Comparison of ENCODE assay signal across 12 cellular contexts in genomic region chr6:154500769-154501171, GRCh38. TPM values are rescaled to one million over a fixed set of nuclear protein-coding genes. Genes with fewer than 3 reads are reported as not detected.
A peak's percentile ranks its signal among the peaks of the same experiment; 100 is the strongest.
DNase-seq lines count a peak whose midpoint lies in the region; ATAC-seq and TF ChIP-seq lines count a peak whose summit lies in the region.
"Had no signal": no experiment of that assay in that cellular context is flagged by ENCODE, and none has a peak within 500 bp of the region (broad histone marks: within the 10 kb centered on the region; RNA-seq: fewer than 3 reads in every experiment).

No MANE protein-coding gene starts in this region.

- intact Hi-C loops in Calu3 (cut with micrococcal nuclease; ENCODE audit: unreplicated experiment): loop anchor here (10.0 kb wide), 1 partner anchor 144 kb away; no protein-coding TSS in a partner anchor
- intact Hi-C loops in colonic mucosa (cut with DNase I): loop anchor here (5.0 kb wide), 1 partner anchor 112 kb away; no protein-coding TSS in a partner anchor

- no peak overlapping the region for H3K4me3 Mint-ChIP-seq in Calu3 (ENCODE audit: low read depth, unreplicated experiment)
- H3K4me3 Mint-ChIP-seq: activated CD8-positive, alpha-beta memory T cell treated with anti-CD3 and anti-CD28 coated beads, Interleukin-2, amount 10 ng/mL, durations not matched to agents 7 days and 5 days had no signal

- H3K9me3 Mint-ChIP-seq in Calu3 (ENCODE audit: low read depth, unreplicated experiment): no peaks in the 10 kb centered on the region

- ATAC-seq in HG03571 (IDR thresholded peaks at IDR 0.05; ENCODE audit: unreplicated experiment): no peak
- no peak for ATAC-seq in GM21825 (IDR thresholded peaks at IDR 0.05; ENCODE audit: unreplicated experiment)
- ATAC-seq: activated CD8-positive, alpha-beta memory T cell treated with anti-CD3 and anti-CD28 coated beads, Interleukin-2, amount 10 ng/mL, durations not matched to agents 7 days and 5 days had no signal

- CTCF ChIA-PET in Calu3 (lab: Charles Lee): no interaction called here

- no peaks in the 10 kb centered on the region for H3K9me3 ChIP-seq in colonic mucosa

- no peak overlapping the region for H3K27ac ChIP-seq in colonic mucosa
- H3K27ac ChIP-seq: skin epidermis had no signal

- H3K27ac Mint-ChIP-seq in Calu3 (ENCODE audit: unreplicated experiment): no peak overlapping the region
- H3K27ac Mint-ChIP-seq: activated CD8-positive, alpha-beta memory T cell treated with anti-CD3 and anti-CD28 coated beads, Interleukin-2, amount 10 ng/mL, durations not matched to agents 7 days and 5 days had no signal

- H3K36me3 ChIP-seq in colonic mucosa: no peaks in the 10 kb centered on the region

- H3K4me1 ChIP-seq in colonic mucosa: no peaks in the 10 kb centered on the region

- no peak overlapping the region for H3K9ac ChIP-seq in colonic mucosa (ENCODE audit: low read depth in 2 of 2, low read length in 2 of 2)

- no peak for DNase-seq in Calu3
- DNase-seq in NCI-H146 (lab: John Stamatoyannopoulos, UW): peak; percentile 51
- DNase-seq in colonic mucosa: no peak
- DNase-seq in medulla oblongata (ENCODE audit: extremely low spot score): peak; percentile 91
- no peak for DNase-seq in glomerular visceral epithelial cell (ENCODE audit: extremely low spot score)
- DNase-seq in kidney glomerular epithelial cell (lab: John Stamatoyannopoulos, UW): no peak
- DNase-seq: activated CD8-positive, alpha-beta memory T cell treated with anti-CD3 and anti-CD28 coated beads, Interleukin-2, amount 10 ng/mL, durations not matched to agents 7 days and 5 days; GF-D8; NCI-H345 had no signal

- H3K4me3 ChIP-seq in colonic mucosa: no peak overlapping the region
- H3K4me3 ChIP-seq: skin epidermis had no signal

- no peaks in the 10 kb centered on the region for H3K27me3 ChIP-seq in colonic mucosa

- no peaks in the 10 kb centered on the region for H3K27me3 Mint-ChIP-seq in Calu3 (ENCODE audit: unreplicated experiment)

- H3K4me1 Mint-ChIP-seq in Calu3 (ENCODE audit: low read depth, unreplicated experiment): peaks cover 13% of the 10 kb centered on the region
- H3K4me1 Mint-ChIP-seq: activated CD8-positive, alpha-beta memory T cell treated with anti-CD3 and anti-CD28 coated beads, Interleukin-2, amount 10 ng/mL, durations not matched to agents 7 days and 5 days had no signal

- no peaks in the 10 kb centered on the region for H3K36me3 Mint-ChIP-seq in Calu3 (ENCODE audit: insufficient read depth, unreplicated experiment)
- H3K36me3 Mint-ChIP-seq: activated CD8-positive, alpha-beta memory T cell treated with anti-CD3 and anti-CD28 coated beads, Interleukin-2, amount 10 ng/mL, durations not matched to agents 7 days and 5 days had no signal

- no TSS peak for BruUV-seq in Calu3 (replicated peaks; lab: Mats Ljungman, UMichigan)

- TF ChIP-seq CTCF in Calu3 (IDR thresholded peaks at IDR 0.05; ENCODE audit: unreplicated experiment) (peak; percentile 13), colonic mucosa (IDR thresholded peaks at IDR 0.05) (peak; percentile 25)

RNA-seq across cellular contexts. Expression of gene CNKSR3, which starts 9.7 kb away (rescaled TPM):
- total RNA-seq in Calu3 (2022) (4.0 and 4.7 TPM in 2 replicates), colonic mucosa (10 to 100 TPM; 13.1 to 31.5 TPM)
- total RNA-seq: activated CD8-positive, alpha-beta memory T cell treated with anti-CD3 and anti-CD28 coated beads, Interleukin-2, amount 10 ng/mL, durations not matched to agents 7 days and 5 days had no signal

Comparison
In these comparisons a context has a peak if more than half of its experiments do, and no peak if none do; other contexts are left out.
1. DNase-seq: peak in NCI-H146 (single experiment) and medulla oblongata (single experiment); none in Calu3 (single experiment), colonic mucosa (single experiment), glomerular visceral epithelial cell (single experiment) and kidney glomerular epithelial cell (single experiment).